ENCODE assay signal across 29 cellular contexts in the genomic region with DNA sequence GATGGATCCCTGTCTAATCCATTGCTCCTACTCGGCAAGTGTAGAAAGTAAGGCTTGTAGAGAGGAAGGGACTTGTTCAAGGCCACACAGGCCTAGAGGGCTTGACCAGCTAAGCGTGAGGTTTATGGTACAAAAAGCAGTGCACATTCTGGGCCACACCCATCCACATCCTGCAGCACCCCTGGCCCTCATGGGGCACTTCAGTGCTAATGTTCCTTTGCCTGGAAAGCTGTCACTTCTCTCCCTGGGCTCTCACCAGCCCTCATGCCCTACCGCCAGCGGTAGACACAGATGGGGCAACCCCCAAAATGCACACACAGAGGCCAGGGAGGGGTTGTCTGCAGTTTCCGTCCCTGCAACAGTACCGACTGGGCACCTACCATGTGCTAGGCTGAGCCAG. TPM values are rescaled to one million over a fixed set of nuclear protein-coding genes. Genes with fewer than 3 reads are reported as not detected.
DNase-seq lines count a peak whose midpoint lies in the region; ATAC-seq and TF ChIP-seq lines count a peak whose summit lies in the region.
"Had no signal": no experiment of that assay in that cellular context is flagged by ENCODE, and none has a peak within 500 bp of the region (broad histone marks: within the 10 kb centered on the region; RNA-seq: fewer than 3 reads in every experiment).

No MANE protein-coding gene starts in this region.

- CTCF ChIA-PET in activated B cell treated with CpG ODN at 0.5 μM for 24 hours (lab: Charles Lee), result interaction anchor here (0.9 to 1.0 kb wide), 2 partner anchors 47 to 52 kb away, joined by 3 to 5 read pairs; a partner anchor contains a TSS

- no peak for TF ChIP-seq CTCF in activated B cell treated with CpG ODN at 0.5 μM for 24 hours (IDR thresholded peaks at IDR 0.05)

- H3K4me1 Mint-ChIP-seq in T-helper 2 cell treated with Interferon-gamma antibody and Interleukin-4, amounts not matched to agents 5 μg/mL and 100 μg/mL, for 36 hours (ENCODE audit: low read depth), result peaks cover 26% of the 10 kb centered on the region
- peaks cover 24 to 66% (median 58%) of the 10 kb centered on the region in 3 donors for H3K4me1 Mint-ChIP-seq in IgD-negative memory B cell
- peaks cover 91% of the 10 kb centered on the region for H3K4me1 Mint-ChIP-seq in activated B cell treated with CpG ODN at 0.5 μM for 24 hours
- peaks cover 47 to 79% of the 10 kb centered on the region in 2 donors for H3K4me1 Mint-ChIP-seq in stimulated activated naive B cell treated with anti-CD40 and anti-IgM and Interleukin-4, amounts not matched to agents 10 μg/mL and 1 μg/mL and 100 μg/mL, for 72 hours
- H3K4me1 Mint-ChIP-seq in stimulated activated naive CD8-positive, alpha-beta T cell treated with anti-CD3 and anti-CD28 coated beads, Interleukin-15, amount 100 ng/mL, for 72 hours, result peaks cover 65% of the 10 kb centered on the region

- DNase-seq in T-helper 2 cell treated with Interferon-gamma antibody and Interleukin-4, amounts not matched to agents 5 μg/mL and 100 μg/mL, for 36 hours (ENCODE audit: low spot score), result no peak
- no peak for DNase-seq in T-helper 2 cell
- no peak for DNase-seq in activated B cell treated with CpG ODN at 0.5 μM for 24 hours
- DNase-seq in stimulated activated naive B cell treated with anti-CD40 and anti-IgM and Interleukin-4, amounts not matched to agents 10 μg/mL and 1 μg/mL and 100 μg/mL, for 72 hours, result no peak
- no peak for DNase-seq in stimulated activated naive CD8-positive, alpha-beta T cell treated with anti-CD3 and anti-CD28 coated beads, Interleukin-15, amount 100 ng/mL, for 72 hours
- DNase-seq in CD1c-positive myeloid dendritic cell (ENCODE audit: extremely low spot score), result no peak
- DNase-seq: activated CD4-positive, alpha-beta T cell treated with anti-CD3 and anti-CD28 coated beads for 36 hours; activated gamma-delta T cell treated with Interleukin-2 at 50 U/mL for 16 hours; activated T-cell treated with anti-CD3 and anti-CD28 coated beads, Interleukin-2, amount 50 U/mL, for 4 hours; adrenal gland; brain microvascular endothelial cell; CD4-positive, alpha-beta memory T cell; EL; HFFc6; left cardiac atrium; NCI-H1092; NCI-H2029 treated with DMSO at 0.1 percent for 48 hours; NCI-H226; nephron progenitor cell; pancreas; small intestine; stimulated activated CD4-positive, alpha-beta T cell treated with anti-CD3 and anti-CD28 coated beads, Interleukin-1b, Interleukin-23, amount 100 ng/mL, for 48 hours; substantia nigra had no signal

- intact Hi-C loops in activated B cell treated with CpG ODN at 0.5 μM for 24 hours (cut with micrococcal nuclease), result loop anchor here (5.0 kb wide), 1 partner anchor 297 kb away; a partner anchor contains a TSS

- H3K27me3 Mint-ChIP-seq in T-helper 2 cell treated with Interferon-gamma antibody and Interleukin-4, amounts not matched to agents 5 μg/mL and 100 μg/mL, for 36 hours (ENCODE audit: low read depth), result peaks cover 11% of the 10 kb centered on the region
- H3K27me3 Mint-ChIP-seq in IgD-negative memory B cell (no peaks in the 10 kb centered on the region), activated B cell treated with CpG ODN at 0.5 μM for 24 hours (no peaks in the 10 kb centered on the region)
- H3K27me3 Mint-ChIP-seq in stimulated activated naive B cell treated with anti-CD40 and anti-IgM and Interleukin-4, amounts not matched to agents 10 μg/mL and 1 μg/mL and 100 μg/mL, for 72 hours, result peaks cover 5 to 8% of the 10 kb centered on the region in 2 donors
- peaks cover 10% of the 10 kb centered on the region for H3K27me3 Mint-ChIP-seq in stimulated activated naive CD8-positive, alpha-beta T cell treated with anti-CD3 and anti-CD28 coated beads, Interleukin-15, amount 100 ng/mL, for 72 hours

- H3K9me3 Mint-ChIP-seq in T-helper 2 cell treated with Interferon-gamma antibody and Interleukin-4, amounts not matched to agents 5 μg/mL and 100 μg/mL, for 36 hours, result no peaks in the 10 kb centered on the region
- H3K9me3 Mint-ChIP-seq in IgD-negative memory B cell (no peaks in the 10 kb centered on the region), activated B cell treated with CpG ODN at 0.5 μM for 24 hours (no peaks in the 10 kb centered on the region)
- no peaks in the 10 kb centered on the region for H3K9me3 Mint-ChIP-seq in stimulated activated naive B cell treated with anti-CD40 and anti-IgM and Interleukin-4, amounts not matched to agents 10 μg/mL and 1 μg/mL and 100 μg/mL, for 72 hours
- H3K9me3 Mint-ChIP-seq in stimulated activated naive CD8-positive, alpha-beta T cell treated with anti-CD3 and anti-CD28 coated beads, Interleukin-15, amount 100 ng/mL, for 72 hours, result no peaks in the 10 kb centered on the region
- H3K9me3 Mint-ChIP-seq: activated T-cell treated with anti-CD3 and anti-CD28 coated beads, Interleukin-2, amount 50 U/mL, for 4 hours; CD4-positive, alpha-beta memory T cell; HFFc6; nephron progenitor cell; T-helper 1 cell treated with Interleukin-12 subunit alpha and Interleukin-12 subunit beta and Interleukin-4 antibody, amounts not matched to agents 30 μg/mL and 1 μg/mL, for 36 hours had no signal

- no peak overlapping the region for H3K27ac Mint-ChIP-seq in T-helper 2 cell treated with Interferon-gamma antibody and Interleukin-4, amounts not matched to agents 5 μg/mL and 100 μg/mL, for 36 hours
- H3K27ac Mint-ChIP-seq in IgD-negative memory B cell (peak overlapping the region in 2 of 3 donors; percentile 74 to 95), activated B cell treated with CpG ODN at 0.5 μM for 24 hours (peak overlapping the region; percentile 90)
- H3K27ac Mint-ChIP-seq in stimulated activated naive B cell treated with anti-CD40 and anti-IgM and Interleukin-4, amounts not matched to agents 10 μg/mL and 1 μg/mL and 100 μg/mL, for 72 hours, result no peak overlapping the region
- H3K27ac Mint-ChIP-seq in stimulated activated naive CD8-positive, alpha-beta T cell treated with anti-CD3 and anti-CD28 coated beads, Interleukin-15, amount 100 ng/mL, for 72 hours, result peak overlapping the region in 1 of 2 donors; percentile 74
- H3K27ac Mint-ChIP-seq: activated CD4-positive, alpha-beta T cell treated with anti-CD3 and anti-CD28 coated beads for 36 hours; CD4-positive, alpha-beta memory T cell; HFFc6; nephron progenitor cell; T-helper 1 cell treated with Interleukin-12 subunit alpha and Interleukin-12 subunit beta and Interleukin-4 antibody, amounts not matched to agents 30 μg/mL and 1 μg/mL, for 36 hours had no signal

- H3K4me3 Mint-ChIP-seq in T-helper 2 cell treated with Interferon-gamma antibody and Interleukin-4, amounts not matched to agents 5 μg/mL and 100 μg/mL, for 36 hours, result peak overlapping the region; percentile 23
- H3K4me3 Mint-ChIP-seq in IgD-negative memory B cell (peak overlapping the region; percentile 12 to 92 (median 56)), activated B cell treated with CpG ODN at 0.5 μM for 24 hours (peak overlapping the region; percentile 86)
- peak overlapping the region; percentile 3 to 75 for H3K4me3 Mint-ChIP-seq in stimulated activated naive B cell treated with anti-CD40 and anti-IgM and Interleukin-4, amounts not matched to agents 10 μg/mL and 1 μg/mL and 100 μg/mL, for 72 hours
- H3K4me3 Mint-ChIP-seq in stimulated activated naive CD8-positive, alpha-beta T cell treated with anti-CD3 and anti-CD28 coated beads, Interleukin-15, amount 100 ng/mL, for 72 hours, result no peak overlapping the region
- H3K4me3 Mint-ChIP-seq: activated CD4-positive, alpha-beta T cell treated with anti-CD3 and anti-CD28 coated beads for 36 hours; activated T-cell treated with anti-CD3 and anti-CD28 coated beads, Interleukin-2, amount 50 U/mL, for 4 hours; HFFc6; nephron progenitor cell; T-helper 1 cell treated with Interleukin-12 subunit alpha and Interleukin-12 subunit beta and Interleukin-4 antibody, amounts not matched to agents 30 μg/mL and 1 μg/mL, for 36 hours had no signal

- POLR2A ChIA-PET in activated B cell treated with CpG ODN at 0.5 μM for 24 hours (lab: Charles Lee), result interaction anchor here (0.6 to 4.3 kb wide), 6 partner anchors 9 to 74 kb away, joined by 3 to 44 read pairs (median 8); a partner anchor contains a TSS

- peaks cover 2% of the 10 kb centered on the region for H3K36me3 Mint-ChIP-seq in T-helper 2 cell treated with Interferon-gamma antibody and Interleukin-4, amounts not matched to agents 5 μg/mL and 100 μg/mL, for 36 hours (ENCODE audit: low read depth)
- H3K36me3 Mint-ChIP-seq in IgD-negative memory B cell (peaks cover 1% of the 10 kb centered on the region), activated B cell treated with CpG ODN at 0.5 μM for 24 hours (ENCODE audit: low read depth) (peaks cover 2% of the 10 kb centered on the region)
- H3K36me3 Mint-ChIP-seq in stimulated activated naive B cell treated with anti-CD40 and anti-IgM and Interleukin-4, amounts not matched to agents 10 μg/mL and 1 μg/mL and 100 μg/mL, for 72 hours, result peaks cover 3 to 4% of the 10 kb centered on the region in 2 donors
- H3K36me3 Mint-ChIP-seq: CD4-positive, alpha-beta memory T cell had no signal

- ATAC-seq in activated B cell treated with CpG ODN at 0.5 μM for 24 hours (ENCODE audit: low read depth) (no peak), GM21515 (IDR thresholded peaks at IDR 0.05; ENCODE audit: unreplicated experiment) (no peak)
- ATAC-seq in stimulated activated naive B cell treated with anti-CD40 and anti-IgM and Interleukin-4, amounts not matched to agents 10 μg/mL and 1 μg/mL and 100 μg/mL, for 72 hours (replicated peaks), result no peak
- no peak for ATAC-seq in stimulated activated naive CD8-positive, alpha-beta T cell treated with anti-CD3 and anti-CD28 coated beads, Interleukin-15, amount 100 ng/mL, for 72 hours
- ATAC-seq: activated CD4-positive, alpha-beta T cell treated with anti-CD3 and anti-CD28 coated beads for 36 hours; activated T-cell treated with anti-CD3 and anti-CD28 coated beads, Interleukin-2, amount 50 U/mL, for 4 hours; gastroesophageal sphincter; left cardiac atrium; pancreas had no signal

RNA-seq across cellular contexts. Expression of a gene that starts 7.1 kb away (rescaled TPM):
- 2.1 TPM for polyA plus RNA-seq in IgD-negative memory B cell
- total RNA-seq in activated B cell treated with CpG ODN at 0.5 μM for 24 hours, result 41.5 and 43.4 TPM in 2 replicates
- total RNA-seq: fibroblast of lung, HFFc6, lung microvascular endothelial cell had no signal
- polyA plus RNA-seq: CD4-positive, alpha-beta memory T cell had no signal

RNA-seq across cellular contexts. Expression of a gene that starts 50.1 kb away (rescaled TPM):
- 2.7 TPM for polyA plus RNA-seq in IgD-negative memory B cell
- total RNA-seq in activated B cell treated with CpG ODN at 0.5 μM for 24 hours, result 29.4 and 37.4 TPM in 2 replicates

RNA-seq across cellular contexts. Expression of a gene that starts 52.4 kb away (rescaled TPM):
- polyA plus RNA-seq in IgD-negative memory B cell, result 24.8 TPM
- 38.2 and 41.3 TPM in 2 replicates for total RNA-seq in activated B cell treated with CpG ODN at 0.5 μM for 24 hours

Comparison
In these comparisons a context has a peak if more than half of its experiments do, and no peak if none do; other contexts are left out.
1. H3K27ac Mint-ChIP-seq: peak in IgD-negative memory B cell (2 of 3) and activated B cell treated with CpG ODN at 0.5 μM for 24 hours (single experiment); none in T-helper 2 cell treated with Interferon-gamma antibody and Interleukin-4, amounts not matched to agents 5 μg/mL and 100 μg/mL, for 36 hours (single experiment) and stimulated activated naive B cell treated with anti-CD40 and anti-IgM and Interleukin-4, amounts not matched to agents 10 μg/mL and 1 μg/mL and 100 μg/mL, for 72 hours (single experiment).
2. H3K4me3 Mint-ChIP-seq: peak in T-helper 2 cell treated with Interferon-gamma antibody and Interleukin-4, amounts not matched to agents 5 μg/mL and 100 μg/mL, for 36 hours (single experiment), IgD-negative memory B cell (4 of 4), activated B cell treated with CpG ODN at 0.5 μM for 24 hours (single experiment) and stimulated activated naive B cell treated with anti-CD40 and anti-IgM and Interleukin-4, amounts not matched to agents 10 μg/mL and 1 μg/mL and 100 μg/mL, for 72 hours (2 of 2); none in stimulated activated naive CD8-positive, alpha-beta T cell treated with anti-CD3 and anti-CD28 coated beads, Interleukin-15, amount 100 ng/mL, for 72 hours (0 of 2).